ENCODE assay signal across 8 cellular contexts in the genomic region with DNA sequence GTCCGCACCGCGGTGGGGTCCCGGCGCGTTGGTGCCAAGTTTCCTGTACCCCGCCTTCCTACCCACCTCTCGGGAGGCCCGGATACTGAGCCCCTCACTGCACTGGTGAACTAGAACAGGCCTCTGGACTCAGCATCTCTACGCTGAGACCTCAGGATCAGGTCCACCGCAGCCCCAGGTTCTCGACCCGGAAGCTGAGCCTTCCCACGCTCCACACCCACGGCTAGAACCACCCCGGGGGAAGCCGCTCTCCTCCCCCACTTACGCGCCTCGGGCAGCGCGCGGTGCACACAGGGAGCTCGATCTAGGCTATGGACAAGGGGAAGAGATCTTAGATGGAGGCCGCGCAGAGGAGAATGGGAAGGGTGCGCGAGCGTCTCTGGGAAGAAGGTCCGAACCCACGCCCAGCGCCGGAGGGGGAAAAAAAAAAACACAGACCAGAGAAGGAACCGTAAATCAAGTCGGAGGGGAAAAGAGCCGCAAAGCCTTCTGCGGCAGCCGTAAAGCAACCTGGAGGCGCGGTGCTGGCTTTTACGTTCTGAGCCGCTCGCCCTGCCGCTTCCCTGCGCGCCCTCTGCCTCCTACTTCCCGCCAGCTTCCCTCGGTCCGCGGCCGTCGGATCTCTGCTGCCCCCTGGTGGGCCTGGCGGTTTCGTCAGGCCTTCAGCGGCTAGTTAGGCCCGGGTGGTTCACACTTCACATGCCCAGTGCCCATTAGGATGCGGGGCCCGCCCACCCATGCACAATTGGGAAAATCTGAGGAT. TPM values are rescaled to one million over a fixed set of nuclear protein-coding genes. Genes with fewer than 3 reads are reported as not detected.
DNase-seq lines count a peak whose midpoint lies in the region; ATAC-seq, FAIRE-seq and TF ChIP-seq lines count a peak whose summit lies in the region.

RAD52 (minus strand) TSS at position 358 of the 763 bp plus-strand sequence. CDS start 16,636 bp downstream, outside the sequence.

- H3K79me2 ChIP-seq in keratinocyte (ENCODE audit: control insufficient read depth, insufficient read depth, low read length) = peaks cover 36% of the 10 kb centered on the region

- DNase-seq in AG10803 (ENCODE audit: low read depth) (peak; percentile 99), NCI-H446 treated with DMSO at 0.1 percent for 48 hours (lab: John Stamatoyannopoulos, UW) (peak; percentile 99), cerebellum (ENCODE audit: low spot score) (peak; percentile 92), keratinocyte (ENCODE audit: low read depth, low spot score) (peak; percentile 88)
- peak; percentile 97 for DNase-seq in activated CD4-positive, CD25-positive, alpha-beta regulatory T cell treated with anti-CD3 and anti-CD28 coated beads, Interleukin-2, amount 50 U/mL, for 72 hours
- peak; percentile 98 for DNase-seq in stimulated activated CD4-positive, alpha-beta T cell treated with anti-CD3 and anti-CD28 coated beads, Interleukin-15, amount 100 ng/mL, for 24 hours

- peak within 1 kb of the TSS; percentile 86 for H3K27ac ChIP-seq in keratinocyte (ENCODE audit: control insufficient read depth, insufficient read depth, low read length)

- H3K4me2 ChIP-seq in keratinocyte (ENCODE audit: control insufficient read depth, extremely low read depth, insufficient read depth, low read depth, low read length) = peak within 1 kb of the TSS; percentile 80

- no peaks in the 10 kb centered on the region for H3K27me3 ChIP-seq in keratinocyte (ENCODE audit: control insufficient read depth, extremely low read depth, insufficient read depth, low read length)

- dilution Hi-C loops in keratinocyte (cut with MboI; ENCODE audit: extremely low pct_ligation_motif_present, low sequenced_read_pairs) = loop anchor here (10.0 kb wide), 1 partner anchor 125 kb away; no protein-coding TSS in a partner anchor

- H3K4me1 ChIP-seq in keratinocyte (ENCODE audit: control insufficient read depth, extremely low read depth, insufficient read depth, low read length) = peaks cover 17% of the 10 kb centered on the region

- H3K4me3 ChIP-seq in AG10803 (ENCODE audit: low read length) = peak within 1 kb of the TSS; percentile 93
- peak within 1 kb of the TSS; percentile 78 to 92 (median 87) for H3K4me3 ChIP-seq in keratinocyte (ENCODE audit: control insufficient read depth in 2 of 3, extremely low read depth in 1 of 3, insufficient read depth in 2 of 3, low read depth in 1 of 3, low read length in 3 of 3)

- no peaks in the 10 kb centered on the region for H3K9me3 ChIP-seq in keratinocyte (ENCODE audit: control insufficient read depth, low read depth, low read length)

- no peak for FAIRE-seq in keratinocyte (lab: Jason Lieb, UNC)

- peak; percentile 80 for TF ChIP-seq CTCF in AG10803 (conservative IDR thresholded peaks at IDR 0.05; ENCODE audit: low read length)
- peak; percentile 80 to 96 (median 91) for TF ChIP-seq CTCF in keratinocyte (optimal IDR thresholded peaks at IDR 0.05 in 1 of 3, IDR thresholded peaks at IDR 0.05 in 1 of 3, conservative IDR thresholded peaks at IDR 0.05 in 1 of 3; ENCODE audit: extremely low read depth in 1 of 3, insufficient read depth in 2 of 3, low read length in 3 of 3)

- peak within 1 kb of the TSS; percentile 86 for H3K9ac ChIP-seq in keratinocyte (ENCODE audit: control insufficient read depth, extremely low read depth, insufficient read depth, low read length)

- H3K36me3 ChIP-seq in keratinocyte (ENCODE audit: control insufficient read depth in 2 of 2, extremely low read depth in 1 of 2, insufficient read depth in 2 of 2, low read length in 2 of 2) = peaks cover 0 to 2% of the 10 kb centered on the region in 2 experiments

- no peaks in the 10 kb centered on the region for H4K20me1 ChIP-seq in keratinocyte (ENCODE audit: control insufficient read depth, extremely low read depth, insufficient read depth, low read length)

- peak; percentile 80 for ATAC-seq in GM19025 (IDR thresholded peaks at IDR 0.05; ENCODE audit: low read depth, unreplicated experiment)
- peak; percentile 85 for ATAC-seq in HG03354 (IDR thresholded peaks at IDR 0.05; ENCODE audit: poor library complexity, severe bottlenecking, unreplicated experiment)

- H2AFZ ChIP-seq in keratinocyte (ENCODE audit: control insufficient read depth, low read length) = peak within 1 kb of the TSS; percentile 96

- no peaks in the 10 kb centered on the region for H3K9me1 ChIP-seq in keratinocyte (ENCODE audit: control insufficient read depth, extremely low read depth, insufficient read depth, low read length)

RNA-seq across cellular contexts. Expression of gene RAD52, which starts in this region (rescaled TPM):
- total RNA-seq in cerebellum = 26.5 TPM
- 8.3 to 11.2 TPM (median 9.8 TPM) in 3 replicates for polyA plus RNA-seq in keratinocyte
- 10.9 TPM for polyA plus RNA-seq in keratinocyte (2011; ENCODE audit: low read depth)
- polyA plus RNA-seq in keratinocyte (2011; cell fraction: cytosol; rRNA removed) = 3.4 and 4.2 TPM in 2 replicates
- polyA plus RNA-seq in keratinocyte (2011; cell fraction: nucleus; rRNA removed) = 20.1 and 22.5 TPM in 2 replicates
- polyA plus RNA-seq in keratinocyte (2012; ENCODE audit: low replicate concordance) = 5.4 and 5.7 TPM in 2 replicates
- 16.8 to 20.7 TPM (median 20.0 TPM) in 3 replicates for polyA minus RNA-seq in keratinocyte
- polyA minus RNA-seq in keratinocyte (2011; cell fraction: cytosol; rRNA and poly(A)+ RNA removed) = 9.8 TPM
- polyA minus RNA-seq in keratinocyte (2011; cell fraction: nucleus; rRNA and poly(A)+ RNA removed) = 9.2 and 9.7 TPM in 2 replicates

Comparison
In these comparisons a context has a peak if more than half of its experiments do, and no peak if none do; other contexts are left out.
1. Peak in every context shown above with its lines: DNase-seq, ATAC-seq, H3K4me3 ChIP-seq and H3K27ac ChIP-seq.